1 cellular context compared by ENCODE assay signal in genomic region chr12:131928080-131928764, GRCh38.
TF ChIP-seq lines count a peak whose summit lies in the region.

No MANE protein-coding gene starts in this region.

TF ChIP-seq in WTC11, 78 proteins besides CTCF, POLR2A, EP300 and RAD21 (continued from another document):
- TF ChIP-seq ZNF281 (CRISPR knock-in tag; IDR thresholded peaks at IDR 0.05) (no peak), USF2 (CRISPR knock-in tag; IDR thresholded peaks at IDR 0.05) (no peak), GTF2I (CRISPR knock-in tag; conservative IDR thresholded peaks at IDR 0.05) (no peak)
